In the genomic region with DNA sequence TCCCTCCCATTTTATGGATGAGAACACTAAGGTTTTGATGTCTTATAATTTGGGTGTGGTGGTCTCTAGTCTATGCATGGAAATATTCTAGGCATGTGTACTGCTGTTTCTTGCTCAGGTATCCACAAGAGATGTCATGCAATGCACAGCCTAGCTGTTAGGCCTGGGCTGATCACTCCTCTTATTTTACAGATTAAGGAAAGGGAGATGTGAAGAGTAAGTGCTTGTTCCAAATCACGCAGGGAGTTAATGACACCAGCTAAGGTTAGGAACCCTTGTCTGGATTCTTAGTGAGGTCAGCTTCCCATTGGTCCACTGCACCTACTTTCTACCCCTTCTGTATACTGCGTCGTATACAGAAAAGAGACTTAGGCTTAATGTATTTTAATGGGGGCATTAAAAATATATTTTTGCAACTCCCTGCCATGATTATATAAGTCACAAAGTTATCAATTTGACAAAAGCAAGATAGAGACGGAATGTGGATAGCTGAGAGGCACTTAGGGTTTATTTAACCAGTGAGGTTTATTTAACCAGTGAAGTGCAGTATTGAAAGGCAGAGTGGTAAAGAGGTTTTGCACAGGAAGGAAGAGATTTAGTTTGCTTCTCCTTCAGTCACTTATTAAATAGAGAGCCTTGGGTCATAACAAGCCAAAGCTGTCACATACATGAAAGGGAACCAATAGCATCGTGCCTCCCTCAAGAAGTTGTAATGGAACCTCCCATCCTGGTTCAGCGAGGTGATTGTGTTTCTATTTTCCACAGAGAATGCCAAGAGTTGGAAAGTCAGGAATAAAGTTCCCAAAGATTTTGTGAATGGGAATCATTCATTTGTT, we compare ENCODE assay signal across 22 cellular contexts.
DNase-seq lines count a peak whose midpoint lies in the region; ATAC-seq, FAIRE-seq and TF ChIP-seq lines count a peak whose summit lies in the region.
"Had no signal": no experiment of that assay in that cellular context is flagged by ENCODE, and none has a peak within 500 bp of the region (broad histone marks: within the 10 kb centered on the region; RNA-seq: fewer than 3 reads in every experiment).

No MANE protein-coding gene starts in this region.

- H3K4me1 ChIP-seq in GM12878 (ENCODE audit: control insufficient read depth, insufficient read depth, low read length) (no peaks in the 10 kb centered on the region), H9 (ENCODE audit: insufficient read depth, low read length) (no peaks in the 10 kb centered on the region)

- H4K91ac ChIP-seq in H9 (ENCODE audit: insufficient read length, low read depth, low read length): no peak overlapping the region

- BruUV-seq in GM12878 (replicated peaks; lab: Mats Ljungman, UMichigan): no TSS peak

- no peak overlapping the region for H3K27ac ChIP-seq in GM12878 (ENCODE audit: control insufficient read depth, insufficient read depth)
- H3K27ac ChIP-seq in H9 (ENCODE audit: insufficient read length, low read depth, low read length): no peak overlapping the region
- H3K27ac ChIP-seq: adrenal gland, brain microvascular endothelial cell had no signal

- intact Hi-C loops in GM12878 (cut with micrococcal nuclease; ENCODE audit: unreplicated experiment): no loop called here

- in situ Hi-C loops in GM12878 (cut with MboI): no loop called here

- H3K27me3 Mint-ChIP-seq in nephron progenitor cell (ENCODE audit: low read depth, poor library complexity): no peaks in the 10 kb centered on the region
- no peaks in the 10 kb centered on the region for H3K27me3 Mint-ChIP-seq in activated T-cell treated with anti-CD3 and anti-CD28 coated beads, Interleukin-2, amount 50 U/mL, for 72 hours (ENCODE audit: low read depth)
- H3K27me3 Mint-ChIP-seq in H9 (ENCODE audit: low read depth): no peaks in the 10 kb centered on the region
- H3K27me3 Mint-ChIP-seq: CD4-positive, CD25-positive, alpha-beta regulatory T cell; IgD-negative memory B cell had no signal

- H3K18ac ChIP-seq in H9 (ENCODE audit: insufficient read length, low read depth, low read length): no peak overlapping the region

- H4K20me1 ChIP-seq in GM12878 (ENCODE audit: control insufficient read depth, insufficient read depth) (no peaks in the 10 kb centered on the region), H9 (ENCODE audit: control insufficient read depth, insufficient read depth, insufficient read length) (no peaks in the 10 kb centered on the region)

- H2BK15ac ChIP-seq in H9 (ENCODE audit: low read depth, low read length): no peak overlapping the region

- H3K79me1 ChIP-seq in H9 (ENCODE audit: insufficient read depth, low read depth, low read length, poor library complexity, severe bottlenecking): no peaks in the 10 kb centered on the region

- no peak overlapping the region for H3K4me3 ChIP-seq in GM12878
- H3K4me3 ChIP-seq: adrenal gland, mucosa of descending colon had no signal

- H4K8ac ChIP-seq in H9 (replicated peaks; ENCODE audit: insufficient read length, low read depth, low read length): no peak overlapping the region

- no peak for TF ChIP-seq RAD21 in GM12878 (IDR thresholded peaks at IDR 0.05; ENCODE audit: insufficient read depth, low read depth, low read length)

- H3K14ac ChIP-seq in H9 (ENCODE audit: insufficient read depth, low read length): no peak overlapping the region

- no peak overlapping the region for H4K5ac ChIP-seq in H9 (ENCODE audit: insufficient read length, low read depth, low read length)

- DNase-seq in GM18507 (ENCODE audit: extremely low spot score, insufficient read length, low read depth) (no peak), GM12878 (ENCODE audit: low read depth, low spot score) (no peak), nephron progenitor cell (no peak), NCI-H82 treated with DMSO at 0.1 percent for 48 hours (lab: John Stamatoyannopoulos, UW; ENCODE audit: unreplicated experiment) (no peak), H9 (no peak)
- DNase-seq in activated T-cell treated with anti-CD3 and anti-CD28 coated beads, Interleukin-2, amount 50 U/mL, for 72 hours: no peak
- DNase-seq: activated CD8-positive, alpha-beta T cell treated with anti-CD3 and anti-CD28 coated beads for 36 hours; activated naive CD4-positive, alpha-beta T cell; adrenal gland; brain microvascular endothelial cell; CD4-positive, CD25-positive, alpha-beta regulatory T cell; cortex of kidney; left ventricle myocardium superior; mucosa of descending colon; NCI-H1417 treated with DMSO at 0.1 percent for 48 hours; NCI-H2171; NCI-H526 treated with DMSO at 0.1 percent for 48 hours had no signal

- H3K56ac ChIP-seq in H9 (ENCODE audit: insufficient read length, low read depth, low read length): no peak overlapping the region

- peak overlapping the region; percentile 52 for H3K27ac Mint-ChIP-seq in nephron progenitor cell
- H3K27ac Mint-ChIP-seq in activated T-cell treated with anti-CD3 and anti-CD28 coated beads, Interleukin-2, amount 50 U/mL, for 72 hours: no peak overlapping the region
- H3K27ac Mint-ChIP-seq in H9: no peak overlapping the region; a peak in 1 of 7 replicates
- H3K27ac Mint-ChIP-seq: activated CD8-positive, alpha-beta T cell treated with anti-CD3 and anti-CD28 coated beads for 36 hours; CD4-positive, CD25-positive, alpha-beta regulatory T cell; IgD-negative memory B cell had no signal

- no peak overlapping the region for H2BK20ac ChIP-seq in H9 (ENCODE audit: low read depth, low read length, poor library complexity, severe bottlenecking)

- H3K36me3 Mint-ChIP-seq in nephron progenitor cell (ENCODE audit: low read depth) (peaks cover 6% of the 10 kb centered on the region), H9 (ENCODE audit: insufficient read depth in 1 of 3, low read depth in 3 of 3) (no peaks in the 10 kb centered on the region)
- peaks cover 0 to under 1% of the 10 kb centered on the region in 2 donors for H3K36me3 Mint-ChIP-seq in activated T-cell treated with anti-CD3 and anti-CD28 coated beads, Interleukin-2, amount 50 U/mL, for 72 hours (ENCODE audit: insufficient read depth in 2 of 2)
- H3K36me3 Mint-ChIP-seq: CD4-positive, CD25-positive, alpha-beta regulatory T cell; IgD-negative memory B cell had no signal

- no peaks in the 10 kb centered on the region for H3K23me2 ChIP-seq in H9 (ENCODE audit: insufficient read length, low read depth, low read length, poor library complexity, severe bottlenecking)

- CTCF ChIA-PET in GM12878 (lab: Yijun Ruan, JAX): interaction anchor here (0.5 to 2.5 kb wide), 11 partner anchors 10 to 833 kb away, joined by 3 to 20 read pairs (median 4); no protein-coding TSS in a partner anchor

- no peak overlapping the region for H3T11ph ChIP-seq in H9 (ENCODE audit: low read length)

- H3K27me3 ChIP-seq in GM12878 (replicated peaks in 1 of 2; ENCODE audit: control insufficient read depth in 2 of 2, insufficient read depth in 2 of 2, low read length in 1 of 2) (no peaks in the 10 kb centered on the region), H9 (ENCODE audit: insufficient read depth, low read length) (no peaks in the 10 kb centered on the region)
- H3K27me3 ChIP-seq: adrenal gland, brain microvascular endothelial cell had no signal

- RAD21 ChIA-PET in GM12878 (lab: Charles Lee; ENCODE audit: unreplicated experiment): interaction anchor here (0.7 to 1.7 kb wide), 7 partner anchors 16 to 174 kb away, joined by 3 to 9 read pairs (median 3); no protein-coding TSS in a partner anchor

- SMC1A ChIA-PET in GM12878 (lab: Charles Lee; ENCODE audit: uncharacterized antibody, unreplicated experiment): interaction anchor here (0.8 to 1.6 kb wide), 20 partner anchors 8 to 177 kb away, joined by 3 to 10 read pairs (median 4); no protein-coding TSS in a partner anchor

- POLR2A ChIA-PET in GM12878 (lab: Charles Lee): interaction anchor here (0.7 to 1.3 kb wide), 4 partner anchors 8 to 139 kb away, joined by 3 read pairs; no protein-coding TSS in a partner anchor

- TF ChIP-seq POLR2A in GM12878 (IDR thresholded peaks at IDR 0.05; ENCODE audit: low read depth, low read length): no peak

- H2AK5ac ChIP-seq in H9 (ENCODE audit: insufficient read length, low read length): no peak overlapping the region

- no peak overlapping the region for H2BK5ac ChIP-seq in H9 (ENCODE audit: insufficient read length, low read length)

- no peak overlapping the region for H2AFZ ChIP-seq in GM12878 (ENCODE audit: control insufficient read depth, low read depth, low read length)
- no peak overlapping the region for H2AFZ ChIP-seq in H9 (ENCODE audit: low read length)

- TF ChIP-seq CTCF in GM12878 (IDR thresholded peaks at IDR 0.05 in 2 of 3, conservative IDR thresholded peaks at IDR 0.05 in 1 of 3; ENCODE audit: control insufficient read depth in 2 of 3, extremely low read depth in 1 of 3, insufficient read depth in 1 of 3, low read depth in 3 of 3, low read length in 3 of 3) (no peak), nephron progenitor cell (IDR thresholded peaks at IDR 0.05) (no peak), H9 (conservative IDR thresholded peaks at IDR 0.05) (no peak)

- H3K9ac ChIP-seq in GM12878 (ENCODE audit: control insufficient read depth, insufficient read depth, low read length) (no peak overlapping the region), H9 (ENCODE audit: extremely low read depth, insufficient read length, low read length) (no peak overlapping the region)

- H3K4me2 ChIP-seq in GM12878 (ENCODE audit: control insufficient read depth, insufficient read depth): no peak overlapping the region
- no peak overlapping the region for H3K4me2 ChIP-seq in H9 (ENCODE audit: insufficient read depth, insufficient read length, low read length)

- no peaks in the 10 kb centered on the region for H3K9me3 Mint-ChIP-seq in nephron progenitor cell
- no peaks in the 10 kb centered on the region for H3K9me3 Mint-ChIP-seq in activated T-cell treated with anti-CD3 and anti-CD28 coated beads, Interleukin-2, amount 50 U/mL, for 72 hours
- H3K9me3 Mint-ChIP-seq in H9: no peaks in the 10 kb centered on the region
- H3K9me3 Mint-ChIP-seq: activated CD8-positive, alpha-beta T cell treated with anti-CD3 and anti-CD28 coated beads for 36 hours; CD4-positive, CD25-positive, alpha-beta regulatory T cell had no signal

- no peak overlapping the region for H2BK120ac ChIP-seq in H9 (ENCODE audit: low read depth, low read length, poor library complexity, severe bottlenecking)

- H3K4ac ChIP-seq in H9 (ENCODE audit: low read depth, low read length): no peak overlapping the region

- TF ChIP-seq EP300 in GM12878 (IDR thresholded peaks at IDR 0.05; ENCODE audit: borderline replicate concordance in 1 of 2, control insufficient read depth in 1 of 2, low read depth in 2 of 2, low read length in 2 of 2): no peak

- WGBS in GM12878 (ENCODE audit: insufficient coverage, insufficient replicate concordance, low lambda C conversion rate, missing lambda C conversion rate): 91% methylated on average over 6 of the region's 6 CpGs
- no CpG with 5 or more reads among the region's 6 CpGs for WGBS in H9 (ENCODE audit: extremely low coverage, insufficient read length, low lambda C conversion rate)

- peak; percentile 55 for FAIRE-seq in GM18507 (lab: Jason Lieb, UNC)
- no peak for FAIRE-seq in GM12878 (lab: Jason Lieb, UNC)

- H3K4me3 Mint-ChIP-seq in nephron progenitor cell: no peak overlapping the region
- no peak overlapping the region for H3K4me3 Mint-ChIP-seq in activated T-cell treated with anti-CD3 and anti-CD28 coated beads, Interleukin-2, amount 50 U/mL, for 72 hours
- H3K4me3 Mint-ChIP-seq in H9: no peak overlapping the region
- H3K4me3 Mint-ChIP-seq: activated CD8-positive, alpha-beta T cell treated with anti-CD3 and anti-CD28 coated beads for 36 hours; CD4-positive, CD25-positive, alpha-beta regulatory T cell; IgD-negative memory B cell had no signal

- no peak overlapping the region for H2BK12ac ChIP-seq in H9 (ENCODE audit: insufficient read length, low read depth, low read length)

- no peaks in the 10 kb centered on the region for H3K36me3 ChIP-seq in GM12878 (ENCODE audit: control insufficient read depth in 2 of 2, insufficient read depth in 2 of 2, low read length in 1 of 2)
- H3K36me3 ChIP-seq: adrenal gland, brain microvascular endothelial cell had no signal

- H3K9me3 ChIP-seq in GM12878 (replicated peaks; ENCODE audit: control insufficient read depth, insufficient read depth, low read length): no peaks in the 10 kb centered on the region
- no peaks in the 10 kb centered on the region for H3K9me3 ChIP-seq in H9 (ENCODE audit: control insufficient read depth, low read depth, low read length)
- H3K9me3 ChIP-seq: mucosa of descending colon had no signal

- H3K23ac ChIP-seq in H9 (ENCODE audit: insufficient read length, low read depth, low read length): no peak overlapping the region

- ATAC-seq in HG02678 (IDR thresholded peaks at IDR 0.05; ENCODE audit: unreplicated experiment): peak; percentile 38
- ATAC-seq in GM12878: peak; percentile 51
- no peak for ATAC-seq in activated T-cell treated with anti-CD3 and anti-CD28 coated beads, Interleukin-2, amount 50 U/mL, for 72 hours (replicated peaks in 1 of 2)
- no peak for ATAC-seq in GM21619 (IDR thresholded peaks at IDR 0.05; ENCODE audit: unreplicated experiment)
- ATAC-seq: activated CD4-positive, CD25-positive, alpha-beta regulatory T cell treated with anti-CD3 and anti-CD28 coated beads, Interleukin-2, amount 50 U/mL, for 24 hours; activated CD8-positive, alpha-beta T cell treated with anti-CD3 and anti-CD28 coated beads for 36 hours; left ventricle myocardium superior; mucosa of descending colon; SK-N-SH treated with all-trans-retinoic acid at 6 μM for 48 hours had no signal

- no peaks in the 10 kb centered on the region for H3K79me2 ChIP-seq in GM12878 (ENCODE audit: control insufficient read depth, insufficient read depth, low read length)
- H3K79me2 ChIP-seq in H9 (ENCODE audit: insufficient read depth, low read length): no peaks in the 10 kb centered on the region

- no peaks in the 10 kb centered on the region for H3K4me1 Mint-ChIP-seq in nephron progenitor cell
- H3K4me1 Mint-ChIP-seq in activated T-cell treated with anti-CD3 and anti-CD28 coated beads, Interleukin-2, amount 50 U/mL, for 72 hours (ENCODE audit: low read depth): no peaks in the 10 kb centered on the region
- H3K4me1 Mint-ChIP-seq in H9: no peaks in the 10 kb centered on the region; a peak in 1 of 4 replicates
- H3K4me1 Mint-ChIP-seq: IgD-negative memory B cell had no signal

Comparison
In these comparisons a context has a peak if more than half of its experiments do, and no peak if none do; other contexts are left out.
1. ATAC-seq: peak in HG02678 (single experiment) and GM12878 (single experiment); none in activated T-cell treated with anti-CD3 and anti-CD28 coated beads, Interleukin-2, amount 50 U/mL, for 72 hours (0 of 2) and GM21619 (single experiment).